In genomic region chr10:119665901-119666708, GRCh38 we compare ENCODE assay signal across 11 cellular contexts. TPM values are rescaled to one million over a fixed set of nuclear protein-coding genes. Genes with fewer than 3 reads are reported as not detected.
A peak's percentile ranks its signal among the peaks of the same experiment; 100 is the strongest.
DNase-seq lines count a peak whose midpoint lies in the region; ATAC-seq and FAIRE-seq lines count a peak whose summit lies in the region.
"Had no signal": no experiment of that assay in that cellular context is flagged by ENCODE, and none has a peak within 500 bp of the region (broad histone marks: within the 10 kb centered on the region; RNA-seq: fewer than 3 reads in every experiment).

No MANE protein-coding gene starts in this region.

- no peak for ATAC-seq in stimulated activated effector memory CD8-positive, alpha-beta T cell treated with anti-CD3 and anti-CD28 coated beads, Interleukin-12 subunit alpha, Interleukin-12 subunit beta, amount 100 ng/mL, for 72 hours
- no peak for ATAC-seq in HG03139 (IDR thresholded peaks at IDR 0.05; ENCODE audit: unreplicated experiment)

- no peaks in the 10 kb centered on the region for H3K9me3 Mint-ChIP-seq in activated naive CD4-positive, alpha-beta T cell treated with anti-CD3 and anti-CD28 coated beads, Interleukin-2, amount 50 U/mL, for 24 hours
- H3K9me3 Mint-ChIP-seq in activated T-helper 1 cell treated with anti-CD3 and anti-CD28 coated beads, Interleukin-12 subunit alpha, Interleukin-12 subunit beta, Interleukin-2, Interleukin-4 antibody, amounts not matched to agents 30 ng/mL and 10 ng/mL and 1 ng/mL, durations not matched to agents 14 hours and 24 hours and 36 hours = no peaks in the 10 kb centered on the region
- no peaks in the 10 kb centered on the region for H3K9me3 Mint-ChIP-seq in stimulated activated effector memory CD8-positive, alpha-beta T cell treated with anti-CD3 and anti-CD28 coated beads, Interleukin-12 subunit alpha, Interleukin-12 subunit beta, amount 100 ng/mL, for 72 hours
- H3K9me3 Mint-ChIP-seq: T-helper 2 cell treated with Interferon-gamma antibody and Interleukin-4, amounts not matched to agents 5 μg/mL and 100 μg/mL, for 36 hours had no signal

- no peak overlapping the region for H3K4me3 Mint-ChIP-seq in activated naive CD4-positive, alpha-beta T cell treated with anti-CD3 and anti-CD28 coated beads, Interleukin-2, amount 50 U/mL, for 24 hours
- no peak overlapping the region for H3K4me3 Mint-ChIP-seq in activated T-helper 1 cell treated with anti-CD3 and anti-CD28 coated beads, Interleukin-12 subunit alpha, Interleukin-12 subunit beta, Interleukin-2, Interleukin-4 antibody, amounts not matched to agents 30 ng/mL and 10 ng/mL and 1 ng/mL, durations not matched to agents 14 hours and 24 hours and 36 hours
- H3K4me3 Mint-ChIP-seq in stimulated activated effector memory CD8-positive, alpha-beta T cell treated with anti-CD3 and anti-CD28 coated beads, Interleukin-12 subunit alpha, Interleukin-12 subunit beta, amount 100 ng/mL, for 72 hours = no peak overlapping the region
- H3K4me3 Mint-ChIP-seq: T-helper 2 cell treated with Interferon-gamma antibody and Interleukin-4, amounts not matched to agents 5 μg/mL and 100 μg/mL, for 36 hours had no signal

- intact Hi-C loops in activated T-helper 1 cell treated with anti-CD3 and anti-CD28 coated beads, Interleukin-12 subunit alpha, Interleukin-12 subunit beta, Interleukin-2, Interleukin-4 antibody, amounts not matched to agents 30 ng/mL and 10 ng/mL and 1 ng/mL, durations not matched to agents 14 hours and 24 hours and 36 hours (cut with micrococcal nuclease) = no loop called here

- no peak for DNase-seq in activated naive CD4-positive, alpha-beta T cell (lab: John Stamatoyannopoulos, UW)
- DNase-seq in activated T-helper 1 cell treated with anti-CD3 and anti-CD28 coated beads, Interleukin-12 subunit alpha, Interleukin-12 subunit beta, Interleukin-2, Interleukin-4 antibody, amounts not matched to agents 30 ng/mL and 10 ng/mL and 1 ng/mL, durations not matched to agents 14 hours and 24 hours and 36 hours (ENCODE audit: low spot score) = no peak
- DNase-seq in hepatic stellate cell (ENCODE audit: low spot score) (peak; percentile 59), GM19239 (ENCODE audit: insufficient read length, low spot score) (no peak), NCI-H128 (lab: John Stamatoyannopoulos, UW; ENCODE audit: unreplicated experiment) (no peak)
- no peak for DNase-seq in stimulated activated effector memory CD8-positive, alpha-beta T cell treated with anti-CD3 and anti-CD28 coated beads, Interleukin-12 subunit alpha, Interleukin-12 subunit beta, amount 100 ng/mL, for 72 hours (ENCODE audit: low spot score in 2 of 2)
- DNase-seq: NCI-H2227 treated with DMSO at 0.1 percent for 48 hours, Peyer's patch had no signal

- peak overlapping the region; percentile 90 for H3K27ac Mint-ChIP-seq in activated naive CD4-positive, alpha-beta T cell treated with anti-CD3 and anti-CD28 coated beads, Interleukin-2, amount 50 U/mL, for 24 hours
- H3K27ac Mint-ChIP-seq in activated T-helper 1 cell treated with anti-CD3 and anti-CD28 coated beads, Interleukin-12 subunit alpha, Interleukin-12 subunit beta, Interleukin-2, Interleukin-4 antibody, amounts not matched to agents 30 ng/mL and 10 ng/mL and 1 ng/mL, durations not matched to agents 14 hours and 24 hours and 36 hours = peak overlapping the region; percentile 51
- peak overlapping the region; percentile 32 for H3K27ac Mint-ChIP-seq in stimulated activated effector memory CD8-positive, alpha-beta T cell treated with anti-CD3 and anti-CD28 coated beads, Interleukin-12 subunit alpha, Interleukin-12 subunit beta, amount 100 ng/mL, for 72 hours
- H3K27ac Mint-ChIP-seq: T-helper 2 cell treated with Interferon-gamma antibody and Interleukin-4, amounts not matched to agents 5 μg/mL and 100 μg/mL, for 36 hours had no signal

- H3K36me3 Mint-ChIP-seq in activated naive CD4-positive, alpha-beta T cell treated with anti-CD3 and anti-CD28 coated beads, Interleukin-2, amount 50 U/mL, for 24 hours = no peaks in the 10 kb centered on the region
- peaks cover 14% of the 10 kb centered on the region for H3K36me3 Mint-ChIP-seq in activated T-helper 1 cell treated with anti-CD3 and anti-CD28 coated beads, Interleukin-12 subunit alpha, Interleukin-12 subunit beta, Interleukin-2, Interleukin-4 antibody, amounts not matched to agents 30 ng/mL and 10 ng/mL and 1 ng/mL, durations not matched to agents 14 hours and 24 hours and 36 hours (ENCODE audit: low read depth)
- H3K36me3 Mint-ChIP-seq in stimulated activated effector memory CD8-positive, alpha-beta T cell treated with anti-CD3 and anti-CD28 coated beads, Interleukin-12 subunit alpha, Interleukin-12 subunit beta, amount 100 ng/mL, for 72 hours = peaks cover 19% of the 10 kb centered on the region

- no peak for FAIRE-seq in GM19239 (lab: Jason Lieb, UNC)

- H3K4me1 Mint-ChIP-seq in activated naive CD4-positive, alpha-beta T cell treated with anti-CD3 and anti-CD28 coated beads, Interleukin-2, amount 50 U/mL, for 24 hours = peaks cover 70% of the 10 kb centered on the region
- peaks cover 49% of the 10 kb centered on the region for H3K4me1 Mint-ChIP-seq in activated T-helper 1 cell treated with anti-CD3 and anti-CD28 coated beads, Interleukin-12 subunit alpha, Interleukin-12 subunit beta, Interleukin-2, Interleukin-4 antibody, amounts not matched to agents 30 ng/mL and 10 ng/mL and 1 ng/mL, durations not matched to agents 14 hours and 24 hours and 36 hours (ENCODE audit: low read depth)
- peaks cover 33% of the 10 kb centered on the region for H3K4me1 Mint-ChIP-seq in stimulated activated effector memory CD8-positive, alpha-beta T cell treated with anti-CD3 and anti-CD28 coated beads, Interleukin-12 subunit alpha, Interleukin-12 subunit beta, amount 100 ng/mL, for 72 hours

- no peaks in the 10 kb centered on the region for H3K27me3 Mint-ChIP-seq in activated naive CD4-positive, alpha-beta T cell treated with anti-CD3 and anti-CD28 coated beads, Interleukin-2, amount 50 U/mL, for 24 hours
- no peaks in the 10 kb centered on the region for H3K27me3 Mint-ChIP-seq in activated T-helper 1 cell treated with anti-CD3 and anti-CD28 coated beads, Interleukin-12 subunit alpha, Interleukin-12 subunit beta, Interleukin-2, Interleukin-4 antibody, amounts not matched to agents 30 ng/mL and 10 ng/mL and 1 ng/mL, durations not matched to agents 14 hours and 24 hours and 36 hours (ENCODE audit: insufficient read depth)

RNA-seq across cellular contexts. Expression of gene BAG3, which starts 14.9 kb away (rescaled TPM):
- total RNA-seq in activated T-helper 1 cell treated with anti-CD3 and anti-CD28 coated beads, Interleukin-12 subunit alpha, Interleukin-12 subunit beta, Interleukin-2, Interleukin-4 antibody, amounts not matched to agents 30 ng/mL and 10 ng/mL and 1 ng/mL, durations not matched to agents 14 hours and 24 hours and 36 hours = 30.4 and 30.5 TPM in 2 replicates

RNA-seq across cellular contexts. Expression of gene INPP5F, which starts 59.7 kb away (rescaled TPM):
- total RNA-seq in activated T-helper 1 cell treated with anti-CD3 and anti-CD28 coated beads, Interleukin-12 subunit alpha, Interleukin-12 subunit beta, Interleukin-2, Interleukin-4 antibody, amounts not matched to agents 30 ng/mL and 10 ng/mL and 1 ng/mL, durations not matched to agents 14 hours and 24 hours and 36 hours = 17.7 and 19.4 TPM in 2 replicates

Comparison
In these comparisons a context has a peak if more than half of its experiments do, and no peak if none do; other contexts are left out.
1. H3K27ac Mint-ChIP-seq: peak in every context shown above with its lines; median percentile 90 in activated naive CD4-positive, alpha-beta T cell treated with anti-CD3 and anti-CD28 coated beads, Interleukin-2, amount 50 U/mL, for 24 hours; 51 in activated T-helper 1 cell treated with anti-CD3 and anti-CD28 coated beads, Interleukin-12 subunit alpha, Interleukin-12 subunit beta, Interleukin-2, Interleukin-4 antibody, amounts not matched to agents 30 ng/mL and 10 ng/mL and 1 ng/mL, durations not matched to agents 14 hours and 24 hours and 36 hours; 32 in stimulated activated effector memory CD8-positive, alpha-beta T cell treated with anti-CD3 and anti-CD28 coated beads, Interleukin-12 subunit alpha, Interleukin-12 subunit beta, amount 100 ng/mL, for 72 hours.